12 cellular contexts compared by ENCODE assay signal in the genomic region with DNA sequence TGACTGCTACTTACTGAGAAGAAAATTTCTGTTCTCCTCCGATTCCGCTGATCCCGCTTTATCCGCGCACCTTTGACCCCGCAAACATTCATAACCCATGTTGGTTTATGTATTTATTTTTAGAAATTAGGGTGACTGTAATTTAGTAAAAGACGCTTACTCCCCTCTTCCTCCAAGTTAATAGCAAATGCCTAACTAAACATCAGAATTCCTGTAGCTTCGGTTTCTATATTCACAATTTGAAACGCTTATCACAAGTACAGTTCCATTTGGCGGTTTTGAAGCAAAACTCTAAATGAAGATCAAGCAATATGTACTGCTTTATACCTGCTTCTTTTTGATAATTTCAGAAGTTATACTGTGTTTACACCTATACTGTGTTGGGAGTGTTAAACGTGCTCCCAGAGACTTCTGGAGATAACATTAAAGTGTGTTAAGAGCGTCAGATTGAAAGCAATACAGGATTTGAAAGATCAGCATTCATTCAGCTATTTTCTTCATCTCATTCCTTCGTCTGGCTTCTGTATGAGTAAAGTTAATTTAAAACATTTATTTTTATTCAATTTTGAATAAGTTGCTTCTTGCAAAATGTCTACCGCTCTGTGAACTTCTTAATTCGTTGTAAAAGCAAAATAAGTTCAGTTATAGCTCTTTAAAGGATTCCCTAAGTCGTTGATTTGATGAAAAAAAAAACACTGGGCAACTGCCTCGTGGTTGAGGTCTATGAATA. TPM values are rescaled to one million over a fixed set of nuclear protein-coding genes. Genes with fewer than 3 reads are reported as not detected.
DNase-seq lines count a peak whose midpoint lies in the region; ATAC-seq lines count a peak whose summit lies in the region.
"Had no signal": no experiment of that assay in that cellular context is flagged by ENCODE, and none has a peak within 500 bp of the region (broad histone marks: within the 10 kb centered on the region; RNA-seq: fewer than 3 reads in every experiment).

No MANE protein-coding gene starts in this region.

- ATAC-seq in activated naive CD8-positive, alpha-beta T cell treated with anti-CD3 and anti-CD28 coated beads, Interleukin-2, amount 10 ng/mL, durations not matched to agents 7 days and 5 days (ENCODE audit: low read depth) = no peak
- no peak for ATAC-seq in stimulated activated memory B cell treated with anti-CD40 and anti-IgM and Interleukin-4, amounts not matched to agents 10 μg/mL and 1 μg/mL and 100 μg/mL, for 72 hours
- no peak for ATAC-seq in HG02981 (IDR thresholded peaks at IDR 0.05; ENCODE audit: unreplicated experiment)
- ATAC-seq in naive thymus-derived CD8-positive, alpha-beta T cell = no peak

- H3K36me3 Mint-ChIP-seq in T-helper 2 cell treated with Interferon-gamma antibody and Interleukin-4, amounts not matched to agents 5 μg/mL and 100 μg/mL, for 36 hours (ENCODE audit: low read depth) = no peaks in the 10 kb centered on the region
- no peaks in the 10 kb centered on the region for H3K36me3 Mint-ChIP-seq in activated naive CD8-positive, alpha-beta T cell treated with anti-CD3 and anti-CD28 coated beads, Interleukin-2, amount 10 ng/mL, durations not matched to agents 7 days and 5 days
- H3K36me3 Mint-ChIP-seq in stimulated activated memory B cell treated with anti-CD40 and anti-IgM and Interleukin-4, amounts not matched to agents 10 μg/mL and 1 μg/mL and 100 μg/mL, for 72 hours = no peaks in the 10 kb centered on the region
- H3K36me3 Mint-ChIP-seq in naive thymus-derived CD8-positive, alpha-beta T cell = peaks cover 0 to 5% (median 5%) of the 10 kb centered on the region in 3 donors

- peak overlapping the region; percentile 11 for H3K27ac Mint-ChIP-seq in T-helper 2 cell treated with Interferon-gamma antibody and Interleukin-4, amounts not matched to agents 5 μg/mL and 100 μg/mL, for 36 hours
- no peak overlapping the region for H3K27ac Mint-ChIP-seq in activated naive CD8-positive, alpha-beta T cell treated with anti-CD3 and anti-CD28 coated beads, Interleukin-2, amount 10 ng/mL, durations not matched to agents 7 days and 5 days
- H3K27ac Mint-ChIP-seq in stimulated activated memory B cell treated with anti-CD40 and anti-IgM and Interleukin-4, amounts not matched to agents 10 μg/mL and 1 μg/mL and 100 μg/mL, for 72 hours = no peak overlapping the region
- no peak overlapping the region for H3K27ac Mint-ChIP-seq in naive thymus-derived CD8-positive, alpha-beta T cell

- H3K4me1 Mint-ChIP-seq in T-helper 2 cell treated with Interferon-gamma antibody and Interleukin-4, amounts not matched to agents 5 μg/mL and 100 μg/mL, for 36 hours (ENCODE audit: low read depth) = peaks cover 14% of the 10 kb centered on the region
- H3K4me1 Mint-ChIP-seq in activated naive CD8-positive, alpha-beta T cell treated with anti-CD3 and anti-CD28 coated beads, Interleukin-2, amount 10 ng/mL, durations not matched to agents 7 days and 5 days = peaks cover 11% of the 10 kb centered on the region
- H3K4me1 Mint-ChIP-seq in stimulated activated memory B cell treated with anti-CD40 and anti-IgM and Interleukin-4, amounts not matched to agents 10 μg/mL and 1 μg/mL and 100 μg/mL, for 72 hours = peaks cover 67% of the 10 kb centered on the region
- H3K4me1 Mint-ChIP-seq in naive thymus-derived CD8-positive, alpha-beta T cell = peaks cover 11 to 51% (median 32%) of the 10 kb centered on the region in 4 donors

- no peak overlapping the region for H3K27ac ChIP-seq in iPS-18a (ENCODE audit: low read length)
- H3K27ac ChIP-seq: KMS-11, Peyer's patch had no signal

- POLR2A ChIA-PET in activated naive CD8-positive, alpha-beta T cell treated with anti-CD3 and anti-CD28 coated beads, Interleukin-2, amount 10 ng/mL, durations not matched to agents 7 days and 5 days (lab: Charles Lee) = no interaction called here
- POLR2A ChIA-PET in naive thymus-derived CD8-positive, alpha-beta T cell (lab: Charles Lee) = no interaction called here

- DNase-seq in T-helper 2 cell treated with Interferon-gamma antibody and Interleukin-4, amounts not matched to agents 5 μg/mL and 100 μg/mL, for 36 hours (ENCODE audit: low spot score) = no peak
- DNase-seq in T-helper 2 cell (no peak), medulla oblongata (ENCODE audit: extremely low spot score) (no peak)
- DNase-seq in activated naive CD8-positive, alpha-beta T cell treated with anti-CD3 and anti-CD28 coated beads, Interleukin-2, amount 10 ng/mL, durations not matched to agents 7 days and 5 days = no peak
- no peak for DNase-seq in naive thymus-derived CD8-positive, alpha-beta T cell
- DNase-seq: NCI-H226, Peyer's patch had no signal

- H3K4me1 ChIP-seq in iPS-18a (ENCODE audit: control insufficient read depth, low read depth, low read length) = peaks cover 39% of the 10 kb centered on the region

- peak overlapping the region; percentile 8 for H3K4me3 Mint-ChIP-seq in T-helper 2 cell treated with Interferon-gamma antibody and Interleukin-4, amounts not matched to agents 5 μg/mL and 100 μg/mL, for 36 hours
- peak overlapping the region; percentile 19 for H3K4me3 Mint-ChIP-seq in activated naive CD8-positive, alpha-beta T cell treated with anti-CD3 and anti-CD28 coated beads, Interleukin-2, amount 10 ng/mL, durations not matched to agents 7 days and 5 days
- peak overlapping the region; percentile 44 for H3K4me3 Mint-ChIP-seq in stimulated activated memory B cell treated with anti-CD40 and anti-IgM and Interleukin-4, amounts not matched to agents 10 μg/mL and 1 μg/mL and 100 μg/mL, for 72 hours
- peak overlapping the region in 5 of 10 donors; percentile 6 to 52 (median 46) for H3K4me3 Mint-ChIP-seq in naive thymus-derived CD8-positive, alpha-beta T cell

- no peak overlapping the region for H3K9ac ChIP-seq in iPS-18a (ENCODE audit: low read length)
- H3K9ac ChIP-seq: KMS-11 had no signal

- peaks cover 5% of the 10 kb centered on the region for H3K9me3 ChIP-seq in iPS-18a (ENCODE audit: control insufficient read depth, low read depth, low read length)
- H3K9me3 ChIP-seq: Peyer's patch had no signal

- H3K27me3 ChIP-seq in iPS-18a (ENCODE audit: control insufficient read depth, insufficient read depth, low read length) = peaks cover 100% of the 10 kb centered on the region

- H3K4me3 ChIP-seq in iPS-18a (ENCODE audit: low read length) = peak overlapping the region; percentile 75

- H3K36me3 ChIP-seq in iPS-18a (ENCODE audit: control insufficient read depth, low read depth, low read length) = no peaks in the 10 kb centered on the region
- H3K36me3 ChIP-seq: Peyer's patch had no signal

- no peaks in the 10 kb centered on the region for H3K9me3 Mint-ChIP-seq in T-helper 2 cell treated with Interferon-gamma antibody and Interleukin-4, amounts not matched to agents 5 μg/mL and 100 μg/mL, for 36 hours
- peaks cover 1% of the 10 kb centered on the region for H3K9me3 Mint-ChIP-seq in activated naive CD8-positive, alpha-beta T cell treated with anti-CD3 and anti-CD28 coated beads, Interleukin-2, amount 10 ng/mL, durations not matched to agents 7 days and 5 days
- H3K9me3 Mint-ChIP-seq in stimulated activated memory B cell treated with anti-CD40 and anti-IgM and Interleukin-4, amounts not matched to agents 10 μg/mL and 1 μg/mL and 100 μg/mL, for 72 hours = no peaks in the 10 kb centered on the region
- no peaks in the 10 kb centered on the region for H3K9me3 Mint-ChIP-seq in naive thymus-derived CD8-positive, alpha-beta T cell

- peaks cover 75% of the 10 kb centered on the region for H3K27me3 Mint-ChIP-seq in T-helper 2 cell treated with Interferon-gamma antibody and Interleukin-4, amounts not matched to agents 5 μg/mL and 100 μg/mL, for 36 hours (ENCODE audit: low read depth)
- peaks cover 78% of the 10 kb centered on the region for H3K27me3 Mint-ChIP-seq in activated naive CD8-positive, alpha-beta T cell treated with anti-CD3 and anti-CD28 coated beads, Interleukin-2, amount 10 ng/mL, durations not matched to agents 7 days and 5 days
- peaks cover 93% of the 10 kb centered on the region for H3K27me3 Mint-ChIP-seq in stimulated activated memory B cell treated with anti-CD40 and anti-IgM and Interleukin-4, amounts not matched to agents 10 μg/mL and 1 μg/mL and 100 μg/mL, for 72 hours
- H3K27me3 Mint-ChIP-seq in naive thymus-derived CD8-positive, alpha-beta T cell = peaks cover 30 to 85% (median 64%) of the 10 kb centered on the region in 5 donors

RNA-seq across cellular contexts. Expression of a gene that starts 2.4 kb away (rescaled TPM):
- not detected for total RNA-seq in activated naive CD8-positive, alpha-beta T cell treated with anti-CD3 and anti-CD28 coated beads, Interleukin-2, amount 10 ng/mL, durations not matched to agents 7 days and 5 days
- not detected for total RNA-seq in naive thymus-derived CD8-positive, alpha-beta T cell
- polyA plus RNA-seq in naive thymus-derived CD8-positive, alpha-beta T cell = not detected
- total RNA-seq: A673 had no signal

RNA-seq across cellular contexts. Expression of a gene that starts 54.9 kb away (rescaled TPM):
- not detected for total RNA-seq in activated naive CD8-positive, alpha-beta T cell treated with anti-CD3 and anti-CD28 coated beads, Interleukin-2, amount 10 ng/mL, durations not matched to agents 7 days and 5 days
- total RNA-seq in naive thymus-derived CD8-positive, alpha-beta T cell = not detected
- not detected for polyA plus RNA-seq in naive thymus-derived CD8-positive, alpha-beta T cell
- total RNA-seq: A673 had no signal
